Comparison of ENCODE assay signal across 1 cellular context in genomic region chr12:28190321-28191017, GRCh38.
TF ChIP-seq lines count a peak whose summit lies in the region.

A gene with protein sequence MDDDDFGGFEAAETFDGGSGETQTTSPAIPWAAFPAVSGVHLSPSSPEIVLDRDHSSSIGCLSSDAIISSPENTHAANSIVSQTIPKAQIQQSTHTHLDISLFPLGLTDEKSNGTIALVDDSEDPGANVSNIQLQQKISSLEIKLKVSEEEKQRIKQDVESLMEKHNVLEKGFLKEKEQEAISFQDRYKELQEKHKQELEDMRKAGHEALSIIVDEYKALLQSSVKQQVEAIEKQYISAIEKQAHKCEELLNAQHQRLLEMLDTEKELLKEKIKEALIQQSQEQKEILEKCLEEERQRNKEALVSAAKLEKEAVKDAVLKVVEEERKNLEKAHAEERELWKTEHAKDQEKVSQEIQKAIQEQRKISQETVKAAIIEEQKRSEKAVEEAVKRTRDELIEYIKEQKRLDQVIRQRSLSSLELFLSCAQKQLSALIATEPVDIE (plus strand): TSS chr12:28190456. CDS start chr12:28257216, 66,760 bp downstream.

TF ChIP-seq in HepG2, 621 proteins besides CTCF, POLR2A, EP300 and RAD21 (continued from another document and continues in another):
- TF ChIP-seq KDM1A (CRISPR knock-in tag; IDR thresholded peaks at IDR 0.05) (0 out of 2 replicates have a peak, but pooled peaks have one; percentile 8), ZSCAN5A (CRISPR knock-in tag; IDR thresholded peaks at IDR 0.05; ENCODE audit: borderline replicate concordance) (peak; percentile 86; the same call in 1 of the 2 replicates), ZNF83 (CRISPR knock-in tag; IDR thresholded peaks at IDR 0.05; ENCODE audit: borderline replicate concordance) (no peak), CEBPG (CRISPR knock-in tag; IDR thresholded peaks at IDR 0.05) (no peak), ZZZ3 (CRISPR knock-in tag; IDR thresholded peaks at IDR 0.05; ENCODE audit: borderline replicate concordance) (0 out of 2 replicates have a peak, but pooled peaks have one; percentile 80), ZBTB37 (CRISPR knock-in tag; IDR thresholded peaks at IDR 0.05) (no peak), CENPX (CRISPR knock-in tag; IDR thresholded peaks at IDR 0.05) (no peak), SNAI1 (CRISPR knock-in tag; IDR thresholded peaks at IDR 0.05; ENCODE audit: borderline replicate concordance) (no peak), ZSCAN29 (CRISPR knock-in tag; conservative IDR thresholded peaks at IDR 0.05) (peak; percentile 79), RBM22 (optimal IDR thresholded peaks at IDR 0.05; ENCODE audit: low read length) (no peak), DNMT1 (CRISPR knock-in tag; IDR thresholded peaks at IDR 0.05) (peak; percentile 81; the same call in 1 of the 2 replicates), NFYB (CRISPR knock-in tag; IDR thresholded peaks at IDR 0.05) (0 out of 2 replicates have a peak, but pooled peaks have one; percentile 26), SNAPC2 (CRISPR knock-in tag; IDR thresholded peaks at IDR 0.05) (peak; percentile 70; the same call in 1 of the 2 replicates), ZNF367 (CRISPR knock-in tag; IDR thresholded peaks at IDR 0.05; ENCODE audit: borderline replicate concordance) (no peak), KLF15 (CRISPR knock-in tag; IDR thresholded peaks at IDR 0.05; ENCODE audit: borderline replicate concordance) (no peak), U2AF2 (IDR thresholded peaks at IDR 0.05; ENCODE audit: low read depth, low read length) (no peak), ZNF558 (CRISPR knock-in tag; IDR thresholded peaks at IDR 0.05; ENCODE audit: borderline replicate concordance) (peak; percentile 95; the same call in 1 of the 2 replicates), HCFC1 (IDR thresholded peaks at IDR 0.05; ENCODE audit: low read depth, low read length) (peak; percentile 24; the same call in 1 of the 2 replicates), CBX2 (IDR thresholded peaks at IDR 0.05; ENCODE audit: low read depth, low read length) (no peak), CBX2 (CRISPR knock-in tag; IDR thresholded peaks at IDR 0.05; ENCODE audit: low read depth) (no peak; the same call in 1 of the 2 replicates), SPEN (CRISPR knock-in tag; IDR thresholded peaks at IDR 0.05; ENCODE audit: low read depth) (peak; percentile 93), MATR3 (CRISPR knock-in tag; IDR thresholded peaks at IDR 0.05) (no peak), ZNF670 (CRISPR knock-in tag; IDR thresholded peaks at IDR 0.05; ENCODE audit: borderline replicate concordance) (peak; percentile 21; the same call in 1 of the 2 replicates), NBN (conservative IDR thresholded peaks at IDR 0.05) (no peak), TFE3 (CRISPR knock-in tag; IDR thresholded peaks at IDR 0.05) (peak; percentile 84), JUNB (CRISPR knock-in tag; IDR thresholded peaks at IDR 0.05; ENCODE audit: borderline replicate concordance) (0 out of 2 replicates have a peak, but pooled peaks have one; percentile 22), PBX3 (CRISPR knock-in tag; IDR thresholded peaks at IDR 0.05; ENCODE audit: borderline replicate concordance) (0 out of 2 replicates have a peak, but pooled peaks have one; percentile 43), RBFOX2 (IDR thresholded peaks at IDR 0.05; ENCODE audit: low read depth, low read length) (peak; percentile 96), GATAD1 (CRISPR knock-in tag; IDR thresholded peaks at IDR 0.05) (peak; percentile 85), ZNF251 (CRISPR knock-in tag; IDR thresholded peaks at IDR 0.05) (no peak), ZNF496 (CRISPR knock-in tag; IDR thresholded peaks at IDR 0.05; ENCODE audit: insufficient replicate concordance) (no peak), GZF1 (CRISPR knock-in tag; IDR thresholded peaks at IDR 0.05) (no peak), GABPB1 (CRISPR knock-in tag; IDR thresholded peaks at IDR 0.05) (peak; percentile 99), GFI1 (CRISPR knock-in tag; IDR thresholded peaks at IDR 0.05; ENCODE audit: borderline replicate concordance) (no peak), AGO2 (optimal IDR thresholded peaks at IDR 0.05; ENCODE audit: low read depth, low read length) (peak; percentile 88), NFE2 (CRISPR knock-in tag; IDR thresholded peaks at IDR 0.05) (no peak), CHCHD3 (CRISPR knock-in tag; IDR thresholded peaks at IDR 0.05) (0 out of 2 replicates have a peak, but pooled peaks have one; percentile 74), MTF1 (CRISPR knock-in tag; IDR thresholded peaks at IDR 0.05) (peak; percentile 43; the same call in 1 of the 2 replicates)
- TF ChIP-seq, protein P1, sequence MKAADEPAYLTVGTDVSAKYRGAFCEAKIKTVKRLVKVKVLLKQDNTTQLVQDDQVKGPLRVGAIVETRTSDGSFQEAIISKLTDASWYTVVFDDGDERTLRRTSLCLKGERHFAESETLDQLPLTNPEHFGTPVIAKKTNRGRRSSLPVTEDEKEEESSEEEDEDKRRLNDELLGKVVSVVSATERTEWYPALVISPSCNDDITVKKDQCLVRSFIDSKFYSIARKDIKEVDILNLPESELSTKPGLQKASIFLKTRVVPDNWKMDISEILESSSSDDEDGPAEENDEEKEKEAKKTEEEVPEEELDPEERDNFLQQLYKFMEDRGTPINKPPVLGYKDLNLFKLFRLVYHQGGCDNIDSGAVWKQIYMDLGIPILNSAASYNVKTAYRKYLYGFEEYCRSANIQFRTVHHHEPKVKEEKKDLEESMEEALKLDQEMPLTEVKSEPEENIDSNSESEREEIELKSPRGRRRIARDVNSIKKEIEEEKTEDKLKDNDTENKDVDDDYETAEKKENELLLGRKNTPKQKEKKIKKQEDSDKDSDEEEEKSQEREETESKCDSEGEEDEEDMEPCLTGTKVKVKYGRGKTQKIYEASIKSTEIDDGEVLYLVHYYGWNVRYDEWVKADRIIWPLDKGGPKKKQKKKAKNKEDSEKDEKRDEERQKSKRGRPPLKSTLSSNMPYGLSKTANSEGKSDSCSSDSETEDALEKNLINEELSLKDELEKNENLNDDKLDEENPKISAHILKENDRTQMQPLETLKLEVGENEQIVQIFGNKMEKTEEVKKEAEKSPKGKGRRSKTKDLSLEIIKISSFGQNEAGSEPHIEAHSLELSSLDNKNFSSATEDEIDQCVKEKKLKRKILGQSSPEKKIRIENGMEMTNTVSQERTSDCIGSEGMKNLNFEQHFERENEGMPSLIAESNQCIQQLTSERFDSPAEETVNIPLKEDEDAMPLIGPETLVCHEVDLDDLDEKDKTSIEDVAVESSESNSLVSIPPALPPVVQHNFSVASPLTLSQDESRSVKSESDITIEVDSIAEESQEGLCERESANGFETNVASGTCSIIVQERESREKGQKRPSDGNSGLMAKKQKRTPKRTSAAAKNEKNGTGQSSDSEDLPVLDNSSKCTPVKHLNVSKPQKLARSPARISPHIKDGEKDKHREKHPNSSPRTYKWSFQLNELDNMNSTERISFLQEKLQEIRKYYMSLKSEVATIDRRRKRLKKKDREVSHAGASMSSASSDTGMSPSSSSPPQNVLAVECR (CRISPR knock-in tag; IDR thresholded peaks at IDR 0.05; ENCODE audit: borderline replicate concordance): peak; percentile 95
- TF ChIP-seq, protein P2, sequence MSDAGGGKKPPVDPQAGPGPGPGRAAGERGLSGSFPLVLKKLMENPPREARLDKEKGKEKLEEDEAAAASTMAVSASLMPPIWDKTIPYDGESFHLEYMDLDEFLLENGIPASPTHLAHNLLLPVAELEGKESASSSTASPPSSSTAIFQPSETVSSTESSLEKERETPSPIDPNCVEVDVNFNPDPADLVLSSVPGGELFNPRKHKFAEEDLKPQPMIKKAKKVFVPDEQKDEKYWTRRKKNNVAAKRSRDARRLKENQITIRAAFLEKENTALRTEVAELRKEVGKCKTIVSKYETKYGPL (CRISPR knock-in tag; IDR thresholded peaks at IDR 0.05): peak; percentile 44; the same call in 1 of the 2 replicates
- TF ChIP-seq, protein P3, sequence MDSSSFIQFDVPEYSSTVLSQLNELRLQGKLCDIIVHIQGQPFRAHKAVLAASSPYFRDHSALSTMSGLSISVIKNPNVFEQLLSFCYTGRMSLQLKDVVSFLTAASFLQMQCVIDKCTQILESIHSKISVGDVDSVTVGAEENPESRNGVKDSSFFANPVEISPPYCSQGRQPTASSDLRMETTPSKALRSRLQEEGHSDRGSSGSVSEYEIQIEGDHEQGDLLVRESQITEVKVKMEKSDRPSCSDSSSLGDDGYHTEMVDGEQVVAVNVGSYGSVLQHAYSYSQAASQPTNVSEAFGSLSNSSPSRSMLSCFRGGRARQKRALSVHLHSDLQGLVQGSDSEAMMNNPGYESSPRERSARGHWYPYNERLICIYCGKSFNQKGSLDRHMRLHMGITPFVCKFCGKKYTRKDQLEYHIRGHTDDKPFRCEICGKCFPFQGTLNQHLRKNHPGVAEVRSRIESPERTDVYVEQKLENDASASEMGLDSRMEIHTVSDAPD (CRISPR knock-in tag; IDR thresholded peaks at IDR 0.05): no peak
- TF ChIP-seq, protein P4, sequence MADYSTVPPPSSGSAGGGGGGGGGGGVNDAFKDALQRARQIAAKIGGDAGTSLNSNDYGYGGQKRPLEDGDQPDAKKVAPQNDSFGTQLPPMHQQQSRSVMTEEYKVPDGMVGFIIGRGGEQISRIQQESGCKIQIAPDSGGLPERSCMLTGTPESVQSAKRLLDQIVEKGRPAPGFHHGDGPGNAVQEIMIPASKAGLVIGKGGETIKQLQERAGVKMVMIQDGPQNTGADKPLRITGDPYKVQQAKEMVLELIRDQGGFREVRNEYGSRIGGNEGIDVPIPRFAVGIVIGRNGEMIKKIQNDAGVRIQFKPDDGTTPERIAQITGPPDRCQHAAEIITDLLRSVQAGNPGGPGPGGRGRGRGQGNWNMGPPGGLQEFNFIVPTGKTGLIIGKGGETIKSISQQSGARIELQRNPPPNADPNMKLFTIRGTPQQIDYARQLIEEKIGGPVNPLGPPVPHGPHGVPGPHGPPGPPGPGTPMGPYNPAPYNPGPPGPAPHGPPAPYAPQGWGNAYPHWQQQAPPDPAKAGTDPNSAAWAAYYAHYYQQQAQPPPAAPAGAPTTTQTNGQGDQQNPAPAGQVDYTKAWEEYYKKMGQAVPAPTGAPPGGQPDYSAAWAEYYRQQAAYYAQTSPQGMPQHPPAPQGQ (CRISPR knock-in tag; IDR thresholded peaks at IDR 0.05; ENCODE audit: borderline replicate concordance): no peak
- TF ChIP-seq, protein P5, sequence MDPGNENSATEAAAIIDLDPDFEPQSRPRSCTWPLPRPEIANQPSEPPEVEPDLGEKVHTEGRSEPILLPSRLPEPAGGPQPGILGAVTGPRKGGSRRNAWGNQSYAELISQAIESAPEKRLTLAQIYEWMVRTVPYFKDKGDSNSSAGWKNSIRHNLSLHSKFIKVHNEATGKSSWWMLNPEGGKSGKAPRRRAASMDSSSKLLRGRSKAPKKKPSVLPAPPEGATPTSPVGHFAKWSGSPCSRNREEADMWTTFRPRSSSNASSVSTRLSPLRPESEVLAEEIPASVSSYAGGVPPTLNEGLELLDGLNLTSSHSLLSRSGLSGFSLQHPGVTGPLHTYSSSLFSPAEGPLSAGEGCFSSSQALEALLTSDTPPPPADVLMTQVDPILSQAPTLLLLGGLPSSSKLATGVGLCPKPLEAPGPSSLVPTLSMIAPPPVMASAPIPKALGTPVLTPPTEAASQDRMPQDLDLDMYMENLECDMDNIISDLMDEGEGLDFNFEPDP (CRISPR knock-in tag; conservative IDR thresholded peaks at IDR 0.05): no peak
- TF ChIP-seq, protein P6, sequence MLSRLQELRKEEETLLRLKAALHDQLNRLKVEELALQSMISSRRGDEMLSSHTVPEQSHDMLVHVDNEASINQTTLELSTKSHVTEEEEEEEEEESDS (CRISPR knock-in tag; IDR thresholded peaks at IDR 0.05; ENCODE audit: borderline replicate concordance): no peak
- TF ChIP-seq, protein P7, sequence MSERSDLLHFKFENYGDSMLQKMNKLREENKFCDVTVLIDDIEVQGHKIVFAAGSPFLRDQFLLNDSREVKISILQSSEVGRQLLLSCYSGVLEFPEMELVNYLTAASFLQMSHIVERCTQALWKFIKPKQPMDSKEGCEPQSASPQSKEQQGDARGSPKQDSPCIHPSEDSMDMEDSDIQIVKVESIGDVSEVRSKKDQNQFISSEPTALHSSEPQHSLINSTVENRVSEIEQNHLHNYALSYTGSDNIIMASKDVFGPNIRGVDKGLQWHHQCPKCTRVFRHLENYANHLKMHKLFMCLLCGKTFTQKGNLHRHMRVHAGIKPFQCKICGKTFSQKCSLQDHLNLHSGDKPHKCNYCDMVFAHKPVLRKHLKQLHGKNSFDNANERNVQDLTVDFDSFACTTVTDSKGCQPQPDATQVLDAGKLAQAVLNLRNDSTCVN (CRISPR knock-in tag; IDR thresholded peaks at IDR 0.05; ENCODE audit: borderline replicate concordance): peak; percentile 64
